Comparison of ENCODE assay signal across 1 cellular context in the genomic region with DNA sequence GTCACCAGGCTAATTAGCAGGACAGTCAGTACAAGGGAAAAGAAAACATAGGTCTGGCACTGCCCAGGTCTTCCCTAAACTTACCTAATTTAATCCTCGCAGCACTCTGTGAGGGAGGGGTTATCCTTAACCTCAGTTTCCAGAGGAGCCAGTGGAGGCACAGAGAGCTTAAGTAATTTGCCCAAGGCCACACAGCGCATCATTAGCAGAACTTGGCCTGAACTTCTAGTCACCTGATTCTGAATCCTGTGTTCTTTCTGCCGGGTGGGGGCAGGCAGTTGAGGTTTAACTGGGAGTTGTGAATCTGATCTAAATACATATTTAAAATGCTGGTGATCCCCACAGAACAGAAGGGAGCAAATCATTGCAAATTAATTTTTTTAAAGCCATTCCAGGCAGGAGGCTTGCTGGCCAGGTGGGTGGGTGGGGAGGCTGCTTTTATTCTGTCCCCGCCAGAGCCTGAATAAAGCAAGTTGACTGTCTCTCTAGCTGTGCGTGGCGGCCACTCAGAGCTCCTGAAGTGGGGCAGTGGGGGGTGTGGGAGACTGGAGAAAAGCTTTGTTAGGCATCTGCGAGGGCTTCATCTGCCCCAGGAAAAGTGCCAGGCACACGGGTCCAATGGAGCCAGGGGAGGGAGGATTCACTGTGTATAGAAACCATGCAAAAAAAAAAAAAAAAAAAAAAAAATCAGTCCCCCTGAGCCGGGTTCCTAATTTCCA.
TF ChIP-seq lines count a peak whose summit lies in the region.

No MANE protein-coding gene starts in this region.

TF ChIP-seq in H1, 55 proteins besides CTCF, POLR2A, EP300 and RAD21:
- TF ChIP-seq RNF2 (IDR thresholded peaks at IDR 0.05; ENCODE audit: borderline replicate concordance, low read depth, low read length, missing control alignments, poor library complexity, severe bottlenecking) (no peak), SP2 (IDR thresholded peaks at IDR 0.05; ENCODE audit: low read length) (no peak), KDM1A (IDR thresholded peaks at IDR 0.05; ENCODE audit: borderline replicate concordance, low read length) (peak; percentile 94)
